In genomic region chr3:57777774-57778173, GRCh38 we compare ENCODE assay signal across 15 cellular contexts. TPM values are rescaled to one million over a fixed set of nuclear protein-coding genes. Genes with fewer than 3 reads are reported as not detected.
DNase-seq lines count a peak whose midpoint lies in the region; ATAC-seq, FAIRE-seq and TF ChIP-seq lines count a peak whose summit lies in the region.
"Had no signal": no experiment of that assay in that cellular context is flagged by ENCODE, and none has a peak within 500 bp of the region (broad histone marks: within the 10 kb centered on the region; RNA-seq: fewer than 3 reads in every experiment).

No MANE protein-coding gene starts in this region.

- peak overlapping the region in 2 of 3 experiments; percentile 32 to 58; a peak in 1 of 7 replicates for H3K27ac Mint-ChIP-seq in H9
- H3K27ac Mint-ChIP-seq: CD8-positive, alpha-beta T cell had no signal

- H3K4me1 Mint-ChIP-seq in H9 = no peaks in the 10 kb centered on the region

- no peaks in the 10 kb centered on the region; a peak in 1 of 7 replicates for H3K36me3 Mint-ChIP-seq in H9 (ENCODE audit: insufficient read depth in 1 of 3, low read depth in 3 of 3)

- no CpG with 5 or more reads among the region's 3 CpGs for WGBS in H9 (ENCODE audit: extremely low coverage, insufficient read length, low lambda C conversion rate)
- 60 to 76% (median 64%) methylated on average over 3 of the region's 3 CpGs for whole genome bisulfite sequencing in small intestine, 3 donors

- H3K56ac ChIP-seq in H9 (ENCODE audit: insufficient read length, low read depth, low read length) = no peak overlapping the region

- TF ChIP-seq CTCF in H9 (conservative IDR thresholded peaks at IDR 0.05) = no peak

- H4K5ac ChIP-seq in H9 (ENCODE audit: insufficient read length, low read depth, low read length) = no peak overlapping the region

- no peak overlapping the region for H3T11ph ChIP-seq in H9 (ENCODE audit: low read length)

- no peak overlapping the region for H3K4ac ChIP-seq in H9 (ENCODE audit: low read depth, low read length)

- H3K9me3 Mint-ChIP-seq in H9 = no peaks in the 10 kb centered on the region
- H3K9me3 Mint-ChIP-seq: CD8-positive, alpha-beta T cell had no signal

- no peak overlapping the region for H2AK5ac ChIP-seq in H9 (ENCODE audit: insufficient read length, low read length)

- peaks cover 14% of the 10 kb centered on the region; the same call in 1 of the 2 replicates for H3K79me2 ChIP-seq in H9 (ENCODE audit: insufficient read depth, low read length)

- no peak overlapping the region for H2BK15ac ChIP-seq in H9 (ENCODE audit: low read depth, low read length)

- no peak overlapping the region for H3K23ac ChIP-seq in H9 (ENCODE audit: insufficient read length, low read depth, low read length)

- no peak overlapping the region for H2BK12ac ChIP-seq in H9 (ENCODE audit: insufficient read length, low read depth, low read length)

- H3K4me3 ChIP-seq in small intestine (ENCODE audit: low read depth in 1 of 2, low read length in 2 of 2) = no peak overlapping the region
- no peak overlapping the region for H3K4me3 ChIP-seq in effector memory CD4-positive, alpha-beta T cell (ENCODE audit: insufficient read depth, low read depth, low read length, poor library complexity, severe bottlenecking)
- H3K4me3 ChIP-seq: K562 had no signal

- no peak overlapping the region for H4K8ac ChIP-seq in H9 (replicated peaks; ENCODE audit: insufficient read length, low read depth, low read length)

- peak; percentile 73 for ATAC-seq in SK-N-SH treated with all-trans-retinoic acid at 6 μM for 48 hours
- no peak for ATAC-seq in GM19467 (IDR thresholded peaks at IDR 0.05; ENCODE audit: unreplicated experiment)
- ATAC-seq: CD8-positive, alpha-beta T cell; Panc1 had no signal

- no peak overlapping the region for H3K4me3 Mint-ChIP-seq in H9
- H3K4me3 Mint-ChIP-seq: CD8-positive, alpha-beta T cell had no signal

- no peak overlapping the region for H3K4me2 ChIP-seq in H9 (ENCODE audit: insufficient read depth, insufficient read length, low read length)

- no peaks in the 10 kb centered on the region for H4K20me1 ChIP-seq in H9 (ENCODE audit: control insufficient read depth, insufficient read depth, insufficient read length)

- H3K27ac ChIP-seq in H9 (ENCODE audit: insufficient read length, low read depth, low read length) (no peak overlapping the region), small intestine (ENCODE audit: low read depth in 1 of 2, low read length in 1 of 2) (no peak overlapping the region)
- no peak overlapping the region for H3K27ac ChIP-seq in effector memory CD4-positive, alpha-beta T cell (ENCODE audit: insufficient read depth, low read length, poor library complexity, severe bottlenecking)

- H3K14ac ChIP-seq in H9 (ENCODE audit: insufficient read depth, low read length) = no peak overlapping the region

- H3K23me2 ChIP-seq in H9 (ENCODE audit: insufficient read length, low read depth, low read length, poor library complexity, severe bottlenecking) = no peaks in the 10 kb centered on the region

- no peaks in the 10 kb centered on the region for H3K27me3 Mint-ChIP-seq in H9 (ENCODE audit: low read depth)

- H3K79me1 ChIP-seq in H9 (ENCODE audit: insufficient read depth, low read depth, low read length, poor library complexity, severe bottlenecking) = peaks cover 12% of the 10 kb centered on the region

- no peak overlapping the region for H4K91ac ChIP-seq in H9 (ENCODE audit: insufficient read length, low read depth, low read length)

- H2BK120ac ChIP-seq in H9 (ENCODE audit: low read depth, low read length, poor library complexity, severe bottlenecking) = no peak overlapping the region

- H3K9ac ChIP-seq in H9 (ENCODE audit: extremely low read depth, insufficient read length, low read length) = no peak overlapping the region

- H3K36me3 ChIP-seq in small intestine (ENCODE audit: control insufficient read depth in 2 of 2, insufficient read depth in 2 of 2, low read length in 2 of 2) = no peaks in the 10 kb centered on the region
- peaks cover 3% of the 10 kb centered on the region for H3K36me3 ChIP-seq in effector memory CD4-positive, alpha-beta T cell (ENCODE audit: control insufficient read depth, insufficient read depth, low read length)

- no peak for DNase-seq in H9
- peak; percentile 23 for DNase-seq in fibroblast of gingiva (ENCODE audit: low read depth)
- DNase-seq in small intestine = no peak
- DNase-seq in effector memory CD4-positive, alpha-beta T cell = no peak
- DNase-seq in NCI-H82 treated with DMSO at 0.1 percent for 48 hours (lab: John Stamatoyannopoulos, UW; ENCODE audit: unreplicated experiment) = no peak
- DNase-seq: CD8-positive, alpha-beta T cell; DMS 273 treated with DMSO at 0.1 percent for 48 hours; NCI-H146; NCI-H345; Right ventricle myocardium superior had no signal

- no peak overlapping the region for H2BK20ac ChIP-seq in H9 (ENCODE audit: low read depth, low read length, poor library complexity, severe bottlenecking)

- H3K9me3 ChIP-seq in H9 (ENCODE audit: control insufficient read depth, low read depth, low read length) (no peaks in the 10 kb centered on the region), small intestine (ENCODE audit: control insufficient read depth, low read depth) (no peaks in the 10 kb centered on the region)
- H3K9me3 ChIP-seq in effector memory CD4-positive, alpha-beta T cell (ENCODE audit: control insufficient read depth, low read length) = no peaks in the 10 kb centered on the region

- H3K4me1 ChIP-seq in H9 (ENCODE audit: insufficient read depth, low read length) = no peaks in the 10 kb centered on the region
- H3K4me1 ChIP-seq in small intestine (ENCODE audit: control insufficient read depth in 2 of 2, insufficient read depth in 1 of 2, low read depth in 1 of 2, low read length in 1 of 2) = peaks cover 0 to 3% of the 10 kb centered on the region in 2 donors
- no peaks in the 10 kb centered on the region for H3K4me1 ChIP-seq in effector memory CD4-positive, alpha-beta T cell (ENCODE audit: control insufficient read depth, insufficient read depth, low read length, poor library complexity, severe bottlenecking)

- H2AFZ ChIP-seq in H9 (ENCODE audit: low read length) = no peak overlapping the region

- H2BK5ac ChIP-seq in H9 (ENCODE audit: insufficient read length, low read length) = no peak overlapping the region

- H3K27me3 ChIP-seq in H9 (ENCODE audit: insufficient read depth, low read length) (no peaks in the 10 kb centered on the region), small intestine (ENCODE audit: control insufficient read depth in 2 of 2, insufficient read depth in 2 of 2, low read length in 2 of 2) (no peaks in the 10 kb centered on the region)
- no peaks in the 10 kb centered on the region for H3K27me3 ChIP-seq in effector memory CD4-positive, alpha-beta T cell (replicated peaks; ENCODE audit: control insufficient read depth, insufficient read depth, low read length, poor library complexity, severe bottlenecking)

- H3K18ac ChIP-seq in H9 (ENCODE audit: insufficient read length, low read depth, low read length) = no peak overlapping the region

- peak; percentile 61 for FAIRE-seq in small intestine (lab: Jason Lieb, UNC)
- FAIRE-seq: HTR-8/SVneo had no signal

TF ChIP-seq in SK-N-SH treated with all-trans-retinoic acid at 6 μM for 48 hours, 23 proteins besides CTCF, POLR2A, EP300 and RAD21:
- TF ChIP-seq ISL1 (CRISPR knock-in tag; IDR thresholded peaks at IDR 0.05) = peak; percentile 66
- TF ChIP-seq CSRNP3 (CRISPR knock-in tag; IDR thresholded peaks at IDR 0.05) = no peak
- no peak for TF ChIP-seq PPARA (CRISPR knock-in tag; IDR thresholded peaks at IDR 0.05; ENCODE audit: borderline replicate concordance)
- no peak for TF ChIP-seq ZNF70 (CRISPR knock-in tag; IDR thresholded peaks at IDR 0.05)

RNA-seq across cellular contexts. Expression of gene SLMAP, which starts 21.7 kb away (rescaled TPM):
- 59.2 and 65.1 TPM in 2 replicates for total RNA-seq in H9 (2021)
- 10 to 100 TPM; 24.7 to 32.7 (median 32.7) TPM for polyA plus RNA-seq in small intestine
